Comparison of ENCODE assay signal across 1 cellular context in genomic region chr4:169110633-169111032, GRCh38.
TF ChIP-seq lines count a peak whose summit lies in the region.

No MANE protein-coding gene starts in this region.

TF ChIP-seq in SK-N-SH treated with all-trans-retinoic acid at 6 μM for 48 hours, 23 proteins besides CTCF, POLR2A, EP300 and RAD21 (continued from another document):
- TF ChIP-seq CSDC2 (CRISPR knock-in tag; IDR thresholded peaks at IDR 0.05) (no peak), ZNF565 (CRISPR knock-in tag; conservative IDR thresholded peaks at IDR 0.05; ENCODE audit: low read depth) (no peak), BACH2 (CRISPR knock-in tag; IDR thresholded peaks at IDR 0.05; ENCODE audit: borderline replicate concordance) (no peak)
- TF ChIP-seq, protein P1, sequence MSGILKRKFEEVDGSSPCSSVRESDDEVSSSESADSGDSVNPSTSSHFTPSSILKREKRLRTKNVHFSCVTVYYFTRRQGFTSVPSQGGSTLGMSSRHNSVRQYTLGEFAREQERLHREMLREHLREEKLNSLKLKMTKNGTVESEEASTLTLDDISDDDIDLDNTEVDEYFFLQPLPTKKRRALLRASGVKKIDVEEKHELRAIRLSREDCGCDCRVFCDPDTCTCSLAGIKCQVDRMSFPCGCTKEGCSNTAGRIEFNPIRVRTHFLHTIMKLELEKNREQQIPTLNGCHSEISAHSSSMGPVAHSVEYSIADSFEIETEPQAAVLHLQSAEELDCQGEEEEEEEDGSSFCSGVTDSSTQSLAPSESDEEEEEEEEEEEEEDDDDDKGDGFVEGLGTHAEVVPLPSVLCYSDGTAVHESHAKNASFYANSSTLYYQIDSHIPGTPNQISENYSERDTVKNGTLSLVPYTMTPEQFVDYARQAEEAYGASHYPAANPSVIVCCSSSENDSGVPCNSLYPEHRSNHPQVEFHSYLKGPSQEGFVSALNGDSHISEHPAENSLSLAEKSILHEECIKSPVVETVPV (CRISPR knock-in tag; IDR thresholded peaks at IDR 0.05) = no peak
